9 cellular contexts compared by ENCODE assay signal in the genomic region with DNA sequence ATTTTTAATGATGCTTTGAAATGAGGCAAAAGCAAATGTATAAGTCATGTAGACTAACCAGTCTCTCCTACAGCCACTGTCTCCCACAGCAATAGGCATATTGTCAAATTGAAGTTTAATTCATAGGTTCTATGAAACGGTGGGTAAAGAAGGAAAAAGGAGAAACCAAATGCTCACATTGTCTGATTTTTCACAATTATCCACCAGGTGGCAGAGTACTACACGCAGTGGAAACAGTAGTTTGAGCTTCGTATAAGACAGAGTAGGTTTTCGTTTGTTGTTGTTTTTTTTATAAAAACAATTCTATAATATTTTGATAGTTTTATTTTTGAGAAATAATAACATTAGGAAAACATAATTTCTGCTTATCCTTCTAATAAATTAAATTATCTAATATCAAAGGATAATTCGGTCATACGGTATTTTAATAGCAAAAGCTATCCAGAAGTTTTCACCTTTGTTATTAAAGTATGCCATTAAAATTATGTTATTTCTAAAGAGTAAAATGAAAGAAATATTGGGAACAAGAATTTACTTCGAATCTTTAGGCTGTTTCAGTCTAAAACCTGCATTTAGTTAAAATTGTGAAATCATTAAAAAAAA. TPM values are rescaled to one million over a fixed set of nuclear protein-coding genes. Genes with fewer than 3 reads are reported as not detected.
DNase-seq lines count a peak whose midpoint lies in the region; ATAC-seq, FAIRE-seq and TF ChIP-seq lines count a peak whose summit lies in the region.
"Had no signal": no experiment of that assay in that cellular context is flagged by ENCODE, and none has a peak within 500 bp of the region (broad histone marks: within the 10 kb centered on the region; RNA-seq: fewer than 3 reads in every experiment).

No MANE protein-coding gene starts in this region.

- H3K9me3 ChIP-seq in BE2C: no peaks in the 10 kb centered on the region
- no peaks in the 10 kb centered on the region for H3K9me3 ChIP-seq in adrenal gland (replicated peaks in 1 of 3)
- H3K9me3 ChIP-seq in thoracic aorta: no peaks in the 10 kb centered on the region
- H3K9me3 ChIP-seq: SJCRH30 had no signal

- TF ChIP-seq POLR2A in adrenal gland (IDR thresholded peaks at IDR 0.05): no peak

- TF ChIP-seq CTCF in BE2C (IDR thresholded peaks at IDR 0.05; ENCODE audit: low read depth, low read length) (peak; percentile 68), adrenal gland (IDR thresholded peaks at IDR 0.05) (peak; percentile 61 to 84 (median 68)), thoracic aorta (IDR thresholded peaks at IDR 0.05) (peak; percentile 55)

- H3K36me3 ChIP-seq in BE2C (no peaks in the 10 kb centered on the region), adrenal gland (replicated peaks in 1 of 2) (no peaks in the 10 kb centered on the region), thoracic aorta (no peaks in the 10 kb centered on the region)
- H3K36me3 ChIP-seq: SJCRH30 had no signal

- WGBS in adrenal gland, 4 donors: 23 to 28% (median 24%) methylated on average over 7 of the region's 7 CpGs

- H3K4me3 ChIP-seq in BE2C (ENCODE audit: low read depth, low read length): no peak overlapping the region
- H3K4me3 ChIP-seq in adrenal gland: no peak overlapping the region
- H3K4me3 ChIP-seq in thoracic aorta: no peak overlapping the region
- H3K4me3 ChIP-seq: SJCRH30 had no signal

- no peak overlapping the region for H3K27ac ChIP-seq in adrenal gland
- no peak overlapping the region for H3K27ac ChIP-seq in thoracic aorta
- H3K27ac ChIP-seq: SJCRH30 had no signal

- intact Hi-C loops in adrenal gland (cut with DNase I): loop anchor here (5.0 to 10.0 kb wide), 2 partner anchors 423 to 430 kb away; no protein-coding TSS in a partner anchor
- intact Hi-C loops in posterior vena cava (cut with DNase I): loop anchor here in 1 of 2 donors (5.0 kb wide), 1 partner anchor 430 kb away; no protein-coding TSS in a partner anchor

- no peaks in the 10 kb centered on the region for H3K4me1 ChIP-seq in BE2C
- peaks cover 0 to 11% of the 10 kb centered on the region in 2 donors for H3K4me1 ChIP-seq in adrenal gland (replicated peaks in 1 of 2)
- no peaks in the 10 kb centered on the region for H3K4me1 ChIP-seq in thoracic aorta (ENCODE audit: control insufficient read depth in 1 of 2, low read depth in 2 of 2)
- H3K4me1 ChIP-seq: SJCRH30 had no signal

- peaks cover 17% of the 10 kb centered on the region for H3K27me3 ChIP-seq in BE2C
- peaks cover 8% of the 10 kb centered on the region for H3K27me3 ChIP-seq in adrenal gland
- no peaks in the 10 kb centered on the region for H3K27me3 ChIP-seq in thoracic aorta (replicated peaks; ENCODE audit: insufficient read depth)
- H3K27me3 ChIP-seq: SJCRH30 had no signal

- peak; percentile 81 for ATAC-seq in HG03064 (IDR thresholded peaks at IDR 0.05; ENCODE audit: low read depth, unreplicated experiment)
- ATAC-seq in thoracic aorta (ENCODE audit: insufficient number of reproducible peaks, low FRiP score, low read depth): no peak

- FAIRE-seq in GM18507 (lab: Jason Lieb, UNC) (peak; percentile 79), islet of Langerhans (lab: Jason Lieb, UNC) (peak; percentile 99)

- peak; percentile 18 for DNase-seq in BE2C
- DNase-seq in GM18507 (ENCODE audit: extremely low spot score, insufficient read length, low read depth): no peak
- peak; percentile 30 for DNase-seq in NCI-H2171 (lab: John Stamatoyannopoulos, UW)
- peak in 4 of 7 donors; percentile 12 to 37 (median 28) for DNase-seq in adrenal gland
- no peak for DNase-seq in thoracic aorta (ENCODE audit: low spot score)
- DNase-seq in posterior vena cava (ENCODE audit: low spot score): no peak

RNA-seq across cellular contexts. Expression of gene TYW3, which starts 39.1 kb away (rescaled TPM):
- 14.3 TPM for polyA plus RNA-seq in BE2C (2012; ENCODE audit: insufficient read depth, insufficient read length, low read depth)
- 10 to 100 TPM in 7 of 8 donors, 1 to 10 TPM in 1; 9.7 to 27.7 (median 18.9) TPM for total RNA-seq in adrenal gland
- 10 to 100 TPM; 29.2 to 50.2 (median 43.1) TPM for polyA plus RNA-seq in adrenal gland
- 10 to 100 TPM; 13.3 to 16.4 TPM for total RNA-seq in thoracic aorta
- total RNA-seq in posterior vena cava: 10 to 100 TPM; 19.0 to 20.9 TPM

RNA-seq across cellular contexts. Expression of gene CRYZ, which starts 39.2 kb away (rescaled TPM):
- polyA plus RNA-seq in BE2C (2012; ENCODE audit: insufficient read depth, insufficient read length, low read depth): 9.3 TPM
- total RNA-seq in adrenal gland: 10 to 100 TPM; 18.1 to 69.0 (median 50.0) TPM
- polyA plus RNA-seq in adrenal gland: 10 to 100 TPM; 47.6 to 81.6 (median 47.8) TPM
- total RNA-seq in thoracic aorta: 10 to 100 TPM; 12.6 to 36.0 TPM
- total RNA-seq in posterior vena cava: 10 to 100 TPM; 34.7 to 44.6 TPM

Comparison
In these comparisons a context has a peak if more than half of its experiments do, and no peak if none do; other contexts are left out.
1. DNase-seq: peak in BE2C (single experiment), NCI-H2171 (single experiment) and adrenal gland (4 of 7); none in GM18507 (single experiment), thoracic aorta (single experiment) and posterior vena cava (single experiment).
2. Peak in every context shown above with its lines, with median percentiles within 50 percentile points of each other: CTCF ChIP-seq.